Comparison of ENCODE assay signal across 8 cellular contexts in the genomic region with DNA sequence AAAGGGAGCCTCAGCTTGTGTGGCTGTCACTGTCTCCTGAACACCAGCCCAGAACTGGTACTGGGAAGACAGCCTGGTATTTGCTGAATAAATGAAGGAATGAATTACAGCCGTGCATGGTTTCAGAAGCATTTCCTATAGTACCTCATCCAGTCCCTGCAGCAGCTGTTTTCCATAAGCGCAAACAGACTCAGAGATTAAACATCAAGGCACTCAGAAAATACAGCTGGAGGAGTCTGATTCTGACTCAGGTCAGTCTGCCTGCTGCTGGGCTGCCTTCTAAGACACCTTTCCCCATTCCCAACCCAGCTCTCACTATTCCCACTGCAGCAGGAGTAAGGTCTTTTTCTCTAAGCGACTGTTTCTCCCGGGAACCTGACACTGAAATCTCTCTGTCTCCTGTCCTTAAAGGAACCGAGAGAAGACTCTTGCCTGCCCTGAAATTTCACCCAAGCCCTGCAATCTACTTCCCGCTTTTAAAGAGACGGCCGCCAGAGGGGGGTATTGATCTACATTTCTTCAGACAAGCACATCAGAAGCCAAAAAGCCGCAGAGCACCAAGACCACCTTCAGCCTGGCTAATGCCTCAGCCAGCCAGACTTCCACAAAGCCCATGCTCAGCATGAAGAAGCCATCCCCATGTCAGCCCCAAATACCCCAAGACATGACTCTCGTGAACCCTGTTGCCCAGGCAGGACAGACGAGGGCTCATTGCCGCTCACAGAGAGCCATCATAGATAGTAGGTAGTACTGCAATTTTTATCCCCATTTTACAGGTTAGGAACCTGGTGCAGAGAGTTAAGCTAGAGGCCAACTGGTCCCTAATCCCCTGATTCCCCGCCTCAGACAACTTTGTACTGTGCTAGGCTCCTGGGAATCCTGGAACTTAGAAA. TPM values are rescaled to one million over a fixed set of nuclear protein-coding genes. Genes with fewer than 3 reads are reported as not detected.
DNase-seq lines count a peak whose midpoint lies in the region; ATAC-seq, FAIRE-seq and TF ChIP-seq lines count a peak whose summit lies in the region.

No MANE protein-coding gene starts in this region.

- peak overlapping the region in 1 of 2 experiments; percentile 67; a peak in 3 of 6 replicates for H3K27ac ChIP-seq in A549
- no peak overlapping the region for H3K27ac ChIP-seq in uterus

- TF ChIP-seq POLR2A in A549 (IDR thresholded peaks at IDR 0.05; ENCODE audit: low read length) (no peak), uterus (IDR thresholded peaks at IDR 0.05) (no peak)

- no peak overlapping the region for H3K4me3 ChIP-seq in A549
- H3K4me3 ChIP-seq in uterus = no peak overlapping the region

- ATAC-seq in A549 (peak; percentile 80 to 90), SK-N-SH treated with all-trans-retinoic acid at 6 μM for 48 hours (peak; percentile 92), Right ventricle myocardium superior (ENCODE audit: poor library complexity) (peak; percentile 81)

- H3K9me3 Mint-ChIP-seq in activated naive CD8-positive, alpha-beta T cell treated with anti-CD3 and anti-CD28 coated beads for 36 hours = no peaks in the 10 kb centered on the region
- no peaks in the 10 kb centered on the region for H3K9me3 Mint-ChIP-seq in progenitor cell of endocrine pancreas (ENCODE audit: low read depth)

- no peaks in the 10 kb centered on the region for H3K27me3 ChIP-seq in uterus

- intact Hi-C loops in Right ventricle myocardium superior (cut with DNase I) (loop anchor here (1.0 kb wide), 1 partner anchor 84 kb away; no protein-coding TSS in a partner anchor), uterus (cut with DNase I; ENCODE audit: low total_unique reads) (no loop called here)

- H3K36me3 Mint-ChIP-seq in activated naive CD8-positive, alpha-beta T cell treated with anti-CD3 and anti-CD28 coated beads for 36 hours = no peaks in the 10 kb centered on the region
- H3K36me3 Mint-ChIP-seq in progenitor cell of endocrine pancreas (ENCODE audit: insufficient read depth) = no peaks in the 10 kb centered on the region

- no peak overlapping the region for H3K4me3 Mint-ChIP-seq in activated naive CD8-positive, alpha-beta T cell treated with anti-CD3 and anti-CD28 coated beads for 36 hours
- no peak overlapping the region for H3K4me3 Mint-ChIP-seq in progenitor cell of endocrine pancreas (ENCODE audit: low read depth)

- peaks cover 1% of the 10 kb centered on the region for H3K4me1 Mint-ChIP-seq in activated naive CD8-positive, alpha-beta T cell treated with anti-CD3 and anti-CD28 coated beads for 36 hours
- no peaks in the 10 kb centered on the region for H3K4me1 Mint-ChIP-seq in progenitor cell of endocrine pancreas (ENCODE audit: low read depth)

- no peak for TF ChIP-seq EP300 in A549 (IDR thresholded peaks at IDR 0.05)

- FAIRE-seq in A549 (lab: Jason Lieb, UNC) (no peak), GM18507 (lab: Jason Lieb, UNC) (peak; percentile 80)

- peak; percentile 95 to 98 for TF ChIP-seq RAD21 in A549 (conservative IDR thresholded peaks at IDR 0.05 in 1 of 2, IDR thresholded peaks at IDR 0.05 in 1 of 2)

- H3K27me3 Mint-ChIP-seq in activated naive CD8-positive, alpha-beta T cell treated with anti-CD3 and anti-CD28 coated beads for 36 hours = peaks cover 14% of the 10 kb centered on the region
- H3K27me3 Mint-ChIP-seq in progenitor cell of endocrine pancreas = peaks cover 30% of the 10 kb centered on the region

- no peaks in the 10 kb centered on the region for H3K9me3 ChIP-seq in A549
- no peaks in the 10 kb centered on the region for H3K9me3 ChIP-seq in uterus

- POLR2A ChIA-PET in A549 (lab: Yijun Ruan, JAX) = no interaction called here

- H3K27ac Mint-ChIP-seq in activated naive CD8-positive, alpha-beta T cell treated with anti-CD3 and anti-CD28 coated beads for 36 hours = no peak overlapping the region
- no peak overlapping the region for H3K27ac Mint-ChIP-seq in progenitor cell of endocrine pancreas

- TF ChIP-seq CTCF in A549 (IDR thresholded peaks at IDR 0.05) = peak; percentile 89
- peak; percentile 80 for TF ChIP-seq CTCF in progenitor cell of endocrine pancreas (IDR thresholded peaks at IDR 0.05; ENCODE audit: unreplicated experiment)
- peak; percentile 29 to 58 (median 42) for TF ChIP-seq CTCF in uterus (IDR thresholded peaks at IDR 0.05)

- peak; percentile 54 to 78 for DNase-seq in A549 (ENCODE audit: low read depth in 1 of 2, low spot score in 1 of 2)
- DNase-seq in GM18507 (ENCODE audit: extremely low spot score, insufficient read length, low read depth) = peak; percentile 38
- DNase-seq in M059J (ENCODE audit: low read depth) = peak; percentile 75
- DNase-seq in activated naive CD8-positive, alpha-beta T cell treated with anti-CD3 and anti-CD28 coated beads for 36 hours = peak; percentile 55
- DNase-seq in Right ventricle myocardium superior = peak; percentile 63
- peak; percentile 77 for DNase-seq in progenitor cell of endocrine pancreas (ENCODE audit: low spot score, unreplicated experiment)
- peak; percentile 52 to 58 for DNase-seq in uterus

- no peak overlapping the region; the same call in 2 of the 3 replicates for H3K4me2 ChIP-seq in A549

- CTCF ChIA-PET in A549 (lab: Yijun Ruan, JAX) = interaction anchor here (0.6 to 33.1 kb wide), 55 partner anchors 8 to 408 kb away, joined by 3 to 691 read pairs (median 4); a partner anchor contains a TSS

- peaks cover 7% of the 10 kb centered on the region; the same call in 1 of the 3 replicates for H3K4me1 ChIP-seq in A549
- H3K4me1 ChIP-seq in uterus = no peaks in the 10 kb centered on the region

- no peaks in the 10 kb centered on the region for H3K36me3 ChIP-seq in uterus

- WGBS in A549 (ENCODE audit: missing lambda C conversion rate) = 29% methylated on average over 13 of the region's 13 CpGs

TF ChIP-seq in A549, 52 proteins besides CTCF, POLR2A, EP300 and RAD21:
- no peak for TF ChIP-seq CHD4 (IDR thresholded peaks at IDR 0.05; ENCODE audit: borderline replicate concordance)
- TF ChIP-seq HOXB13 (CRISPR knock-in tag; IDR thresholded peaks at IDR 0.05; ENCODE audit: low read depth) = no peak
- peak; percentile 99 for TF ChIP-seq SMC3 (IDR thresholded peaks at IDR 0.05)

TF ChIP-seq in SK-N-SH treated with all-trans-retinoic acid at 6 μM for 48 hours, 23 proteins besides CTCF, POLR2A, EP300 and RAD21:
- TF ChIP-seq ESRRG (CRISPR knock-in tag; IDR thresholded peaks at IDR 0.05) = no peak
- TF ChIP-seq, protein P1, sequence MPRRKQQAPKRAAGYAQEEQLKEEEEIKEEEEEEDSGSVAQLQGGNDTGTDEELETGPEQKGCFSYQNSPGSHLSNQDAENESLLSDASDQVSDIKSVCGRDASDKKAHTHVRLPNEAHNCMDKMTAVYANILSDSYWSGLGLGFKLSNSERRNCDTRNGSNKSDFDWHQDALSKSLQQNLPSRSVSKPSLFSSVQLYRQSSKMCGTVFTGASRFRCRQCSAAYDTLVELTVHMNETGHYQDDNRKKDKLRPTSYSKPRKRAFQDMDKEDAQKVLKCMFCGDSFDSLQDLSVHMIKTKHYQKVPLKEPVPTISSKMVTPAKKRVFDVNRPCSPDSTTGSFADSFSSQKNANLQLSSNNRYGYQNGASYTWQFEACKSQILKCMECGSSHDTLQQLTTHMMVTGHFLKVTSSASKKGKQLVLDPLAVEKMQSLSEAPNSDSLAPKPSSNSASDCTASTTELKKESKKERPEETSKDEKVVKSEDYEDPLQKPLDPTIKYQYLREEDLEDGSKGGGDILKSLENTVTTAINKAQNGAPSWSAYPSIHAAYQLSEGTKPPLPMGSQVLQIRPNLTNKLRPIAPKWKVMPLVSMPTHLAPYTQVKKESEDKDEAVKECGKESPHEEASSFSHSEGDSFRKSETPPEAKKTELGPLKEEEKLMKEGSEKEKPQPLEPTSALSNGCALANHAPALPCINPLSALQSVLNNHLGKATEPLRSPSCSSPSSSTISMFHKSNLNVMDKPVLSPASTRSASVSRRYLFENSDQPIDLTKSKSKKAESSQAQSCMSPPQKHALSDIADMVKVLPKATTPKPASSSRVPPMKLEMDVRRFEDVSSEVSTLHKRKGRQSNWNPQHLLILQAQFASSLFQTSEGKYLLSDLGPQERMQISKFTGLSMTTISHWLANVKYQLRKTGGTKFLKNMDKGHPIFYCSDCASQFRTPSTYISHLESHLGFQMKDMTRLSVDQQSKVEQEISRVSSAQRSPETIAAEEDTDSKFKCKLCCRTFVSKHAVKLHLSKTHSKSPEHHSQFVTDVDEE (CRISPR knock-in tag; IDR thresholded peaks at IDR 0.05) = no peak
- TF ChIP-seq TOX (CRISPR knock-in tag; IDR thresholded peaks at IDR 0.05; ENCODE audit: borderline replicate concordance) = no peak

RNA-seq across cellular contexts. Expression of a gene that starts 5.4 kb away (rescaled TPM):
- polyA plus RNA-seq in A549 (2011; rRNA removed) = not detected in 2 replicates
- polyA plus RNA-seq in A549 (2012; cell fraction: cytosol; rRNA removed) = 0.01 TPM in 1 of 2 replicates, not detected in the other
- 0.06 TPM in 1 of 2 replicates, not detected in the other for polyA plus RNA-seq in A549 (2012; cell fraction: nucleus; rRNA removed)
- polyA plus RNA-seq in A549 (2017; fragmentation: RNase III; extraction: RNeasy Plus Mini Kit Qiagen cat#74134 plus additional on column Dnase treatment) = not detected in 3 replicates
- polyA minus RNA-seq in A549 (2011; rRNA and poly(A)+ RNA removed) = not detected in 2 replicates
- not detected in 2 replicates for total RNA-seq in M059J (2014; rRNA removed; shearing (Covaris generic))
- total RNA-seq in activated naive CD8-positive, alpha-beta T cell treated with anti-CD3 and anti-CD28 coated beads for 36 hours = not detected
- not detected for total RNA-seq in Right ventricle myocardium superior
- total RNA-seq in progenitor cell of endocrine pancreas = not detected in 2 replicates
- total RNA-seq in uterus = not detected
